ENCODE assay signal across 1 cellular context in the genomic region with DNA sequence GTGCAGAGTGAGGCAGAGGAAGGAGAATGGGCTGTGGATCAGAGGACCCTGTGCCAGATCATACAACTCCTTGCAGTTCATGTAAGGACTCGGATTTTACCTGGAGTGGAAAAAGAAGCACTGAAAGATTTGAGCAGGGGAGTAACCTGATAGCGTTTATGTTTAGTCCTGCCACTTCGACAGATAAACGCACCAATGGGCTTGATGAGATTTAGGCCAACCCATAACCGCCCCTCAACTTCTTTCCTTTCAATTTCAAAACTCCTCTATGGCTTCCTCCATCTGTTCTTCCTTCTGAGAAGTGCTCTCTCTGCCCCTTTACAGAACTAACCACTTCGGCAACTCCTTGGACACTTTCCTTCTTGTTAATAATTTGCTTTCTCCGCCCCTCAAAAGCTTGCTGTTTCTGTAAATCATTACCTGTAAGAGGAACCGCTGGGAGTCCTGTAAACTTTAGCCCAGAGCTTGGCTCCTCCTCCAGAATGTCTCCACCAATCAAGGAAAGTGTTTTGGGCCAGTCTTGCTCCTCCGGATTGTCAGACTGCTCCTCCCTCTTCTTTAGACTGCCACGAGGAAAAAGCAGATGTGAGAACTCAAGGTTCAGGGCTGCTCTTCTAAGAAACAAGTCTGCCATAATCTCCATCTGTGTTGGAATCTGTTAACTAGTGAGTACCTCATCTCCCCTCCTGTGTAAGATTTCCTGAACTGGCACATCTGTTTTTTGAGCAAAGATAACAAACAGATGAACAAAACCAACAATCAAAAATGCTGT.
TF ChIP-seq lines count a peak whose summit lies in the region.

A gene with protein sequence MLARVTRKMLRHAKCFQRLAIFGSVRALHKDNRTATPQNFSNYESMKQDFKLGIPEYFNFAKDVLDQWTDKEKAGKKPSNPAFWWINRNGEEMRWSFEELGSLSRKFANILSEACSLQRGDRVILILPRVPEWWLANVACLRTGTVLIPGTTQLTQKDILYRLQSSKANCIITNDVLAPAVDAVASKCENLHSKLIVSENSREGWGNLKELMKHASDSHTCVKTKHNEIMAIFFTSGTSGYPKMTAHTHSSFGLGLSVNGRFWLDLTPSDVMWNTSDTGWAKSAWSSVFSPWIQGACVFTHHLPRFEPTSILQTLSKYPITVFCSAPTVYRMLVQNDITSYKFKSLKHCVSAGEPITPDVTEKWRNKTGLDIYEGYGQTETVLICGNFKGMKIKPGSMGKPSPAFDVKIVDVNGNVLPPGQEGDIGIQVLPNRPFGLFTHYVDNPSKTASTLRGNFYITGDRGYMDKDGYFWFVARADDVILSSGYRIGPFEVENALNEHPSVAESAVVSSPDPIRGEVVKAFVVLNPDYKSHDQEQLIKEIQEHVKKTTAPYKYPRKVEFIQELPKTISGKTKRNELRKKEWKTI (plus strand): TSS at position 554 of the 772 bp plus-strand sequence. CDS start 6,021 bp downstream, outside the sequence.

TF ChIP-seq in K562, 482 proteins besides CTCF, POLR2A, EP300 and RAD21 (continued from another document and continues in another):
- TF ChIP-seq, protein P1, sequence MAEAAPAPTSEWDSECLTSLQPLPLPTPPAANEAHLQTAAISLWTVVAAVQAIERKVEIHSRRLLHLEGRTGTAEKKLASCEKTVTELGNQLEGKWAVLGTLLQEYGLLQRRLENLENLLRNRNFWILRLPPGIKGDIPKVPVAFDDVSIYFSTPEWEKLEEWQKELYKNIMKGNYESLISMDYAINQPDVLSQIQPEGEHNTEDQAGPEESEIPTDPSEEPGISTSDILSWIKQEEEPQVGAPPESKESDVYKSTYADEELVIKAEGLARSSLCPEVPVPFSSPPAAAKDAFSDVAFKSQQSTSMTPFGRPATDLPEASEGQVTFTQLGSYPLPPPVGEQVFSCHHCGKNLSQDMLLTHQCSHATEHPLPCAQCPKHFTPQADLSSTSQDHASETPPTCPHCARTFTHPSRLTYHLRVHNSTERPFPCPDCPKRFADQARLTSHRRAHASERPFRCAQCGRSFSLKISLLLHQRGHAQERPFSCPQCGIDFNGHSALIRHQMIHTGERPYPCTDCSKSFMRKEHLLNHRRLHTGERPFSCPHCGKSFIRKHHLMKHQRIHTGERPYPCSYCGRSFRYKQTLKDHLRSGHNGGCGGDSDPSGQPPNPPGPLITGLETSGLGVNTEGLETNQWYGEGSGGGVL (CRISPR knock-in tag; IDR thresholded peaks at IDR 0.05), result no peak
- TF ChIP-seq BRD9 (IDR thresholded peaks at IDR 0.05; ENCODE audit: low read depth, partially characterized antibody) (no peak), ZNF408 (CRISPR knock-in tag; IDR thresholded peaks at IDR 0.05; ENCODE audit: low read depth) (no peak), MAFK (IDR thresholded peaks at IDR 0.05; ENCODE audit: low read length) (no peak), TSC22D4 (tag; IDR thresholded peaks at IDR 0.05) (no peak), HNRNPUL1 (IDR thresholded peaks at IDR 0.05; ENCODE audit: low read length) (no peak), KDM4B (IDR thresholded peaks at IDR 0.05; ENCODE audit: borderline replicate concordance in 2 of 2, low read depth in 1 of 2) (no peak), FUS (optimal IDR thresholded peaks at IDR 0.05; ENCODE audit: low read depth, low read length) (no peak), HDAC3 (IDR thresholded peaks at IDR 0.05; ENCODE audit: borderline replicate concordance, partially characterized antibody) (no peak), ZNF766 (CRISPR knock-in tag; conservative IDR thresholded peaks at IDR 0.05) (peak; percentile 85; the same call in 1 of the 2 replicates), SRSF9 (IDR thresholded peaks at IDR 0.05; ENCODE audit: borderline replicate concordance, low read depth, low read length) (no peak), RBBP5 (IDR thresholded peaks at IDR 0.05; ENCODE audit: borderline replicate concordance, insufficient read depth, low read length, poor library complexity, severe bottlenecking) (no peak), JUNB (CRISPR knock-in tag; conservative IDR thresholded peaks at IDR 0.05) (no peak), MCM3 (IDR thresholded peaks at IDR 0.05) (no peak), EWSR1 (IDR thresholded peaks at IDR 0.05; ENCODE audit: borderline replicate concordance, low read depth, partially characterized antibody) (no peak), CBX2 (IDR thresholded peaks at IDR 0.05; ENCODE audit: insufficient read depth, low read length, poor library complexity, severe bottlenecking) (no peak), WHSC1 (IDR thresholded peaks at IDR 0.05; ENCODE audit: low read length) (no peak), KDM1A (IDR thresholded peaks at IDR 0.05) (no peak), ZNF76 (CRISPR knock-in tag; IDR thresholded peaks at IDR 0.05; ENCODE audit: borderline replicate concordance) (no peak), CBFA2T3 (IDR thresholded peaks at IDR 0.05) (peak; percentile 48; the same call in 1 of the 2 replicates), HDAC6 (IDR thresholded peaks at IDR 0.05; ENCODE audit: low read depth, low read length) (no peak), KDM5B (IDR thresholded peaks at IDR 0.05; ENCODE audit: insufficient replicate concordance, low read depth, low read length) (no peak), RBM15 (IDR thresholded peaks at IDR 0.05; ENCODE audit: insufficient read depth, low read length) (no peak), CEBPB (tag; IDR thresholded peaks at IDR 0.05) (no peak), ZNF57 (CRISPR knock-in tag; IDR thresholded peaks at IDR 0.05) (no peak), PURB (CRISPR knock-in tag; IDR thresholded peaks at IDR 0.05; ENCODE audit: low read depth) (no peak), SMAD4 (CRISPR knock-in tag; conservative IDR thresholded peaks at IDR 0.05) (peak; percentile 58; the same call in 1 of the 2 replicates), ZNF699 (CRISPR knock-in tag; IDR thresholded peaks at IDR 0.05; ENCODE audit: insufficient replicate concordance) (no peak), BCL6 (CRISPR knock-in tag; IDR thresholded peaks at IDR 0.05) (no peak), PML (IDR thresholded peaks at IDR 0.05; ENCODE audit: low read length) (no peak), CREBBP (IDR thresholded peaks at IDR 0.05; ENCODE audit: low read depth, low read length) (no peak), PCBP1 (IDR thresholded peaks at IDR 0.05; ENCODE audit: low read depth, low read length, poor library complexity, severe bottlenecking) (no peak), ZNF644 (tag; IDR thresholded peaks at IDR 0.05; ENCODE audit: low read depth) (peak; percentile 55; the same call in 1 of the 2 replicates), KAT8 (IDR thresholded peaks at IDR 0.05; ENCODE audit: low read depth) (no peak), GATA2 (CRISPR knock-in tag; IDR thresholded peaks at IDR 0.05) (0 out of 2 replicates have a peak, but pooled peaks have one; percentile 38), ZNF507 (tag; conservative IDR thresholded peaks at IDR 0.05) (no peak), SREBF1 (IDR thresholded peaks at IDR 0.05; ENCODE audit: borderline replicate concordance, low read depth, low read length) (no peak), GTF2E2 (tag; IDR thresholded peaks at IDR 0.05) (peak; percentile 87; the same call in 1 of the 2 replicates), SP1 (CRISPR knock-in tag; IDR thresholded peaks at IDR 0.05) (peak; percentile 58; the same call in 1 of the 2 replicates), PHB (CRISPR knock-in tag; IDR thresholded peaks at IDR 0.05) (no peak), YY1 (IDR thresholded peaks at IDR 0.05; ENCODE audit: borderline replicate concordance in 1 of 3, control insufficient read depth in 1 of 3, extremely low read depth in 1 of 3, insufficient read depth in 3 of 3, insufficient read length in 1 of 3, insufficient replicate concordance in 2 of 3, low read depth in 1 of 3, low read length in 2 of 3) (no peak), KLF13 (tag; IDR thresholded peaks at IDR 0.05; ENCODE audit: borderline replicate concordance, low read depth) (no peak), CHD2 (IDR thresholded peaks at IDR 0.05; ENCODE audit: low read depth, low read length) (no peak), YBX1 (IDR thresholded peaks at IDR 0.05) (no peak), PRPF4 (IDR thresholded peaks at IDR 0.05; ENCODE audit: insufficient read depth, low read depth, low read length, poor library complexity, severe bottlenecking) (no peak), EP400 (IDR thresholded peaks at IDR 0.05) (peak; percentile 73), ZNF316 (IDR thresholded peaks at IDR 0.05) (no peak)
- TF ChIP-seq, protein P2, sequence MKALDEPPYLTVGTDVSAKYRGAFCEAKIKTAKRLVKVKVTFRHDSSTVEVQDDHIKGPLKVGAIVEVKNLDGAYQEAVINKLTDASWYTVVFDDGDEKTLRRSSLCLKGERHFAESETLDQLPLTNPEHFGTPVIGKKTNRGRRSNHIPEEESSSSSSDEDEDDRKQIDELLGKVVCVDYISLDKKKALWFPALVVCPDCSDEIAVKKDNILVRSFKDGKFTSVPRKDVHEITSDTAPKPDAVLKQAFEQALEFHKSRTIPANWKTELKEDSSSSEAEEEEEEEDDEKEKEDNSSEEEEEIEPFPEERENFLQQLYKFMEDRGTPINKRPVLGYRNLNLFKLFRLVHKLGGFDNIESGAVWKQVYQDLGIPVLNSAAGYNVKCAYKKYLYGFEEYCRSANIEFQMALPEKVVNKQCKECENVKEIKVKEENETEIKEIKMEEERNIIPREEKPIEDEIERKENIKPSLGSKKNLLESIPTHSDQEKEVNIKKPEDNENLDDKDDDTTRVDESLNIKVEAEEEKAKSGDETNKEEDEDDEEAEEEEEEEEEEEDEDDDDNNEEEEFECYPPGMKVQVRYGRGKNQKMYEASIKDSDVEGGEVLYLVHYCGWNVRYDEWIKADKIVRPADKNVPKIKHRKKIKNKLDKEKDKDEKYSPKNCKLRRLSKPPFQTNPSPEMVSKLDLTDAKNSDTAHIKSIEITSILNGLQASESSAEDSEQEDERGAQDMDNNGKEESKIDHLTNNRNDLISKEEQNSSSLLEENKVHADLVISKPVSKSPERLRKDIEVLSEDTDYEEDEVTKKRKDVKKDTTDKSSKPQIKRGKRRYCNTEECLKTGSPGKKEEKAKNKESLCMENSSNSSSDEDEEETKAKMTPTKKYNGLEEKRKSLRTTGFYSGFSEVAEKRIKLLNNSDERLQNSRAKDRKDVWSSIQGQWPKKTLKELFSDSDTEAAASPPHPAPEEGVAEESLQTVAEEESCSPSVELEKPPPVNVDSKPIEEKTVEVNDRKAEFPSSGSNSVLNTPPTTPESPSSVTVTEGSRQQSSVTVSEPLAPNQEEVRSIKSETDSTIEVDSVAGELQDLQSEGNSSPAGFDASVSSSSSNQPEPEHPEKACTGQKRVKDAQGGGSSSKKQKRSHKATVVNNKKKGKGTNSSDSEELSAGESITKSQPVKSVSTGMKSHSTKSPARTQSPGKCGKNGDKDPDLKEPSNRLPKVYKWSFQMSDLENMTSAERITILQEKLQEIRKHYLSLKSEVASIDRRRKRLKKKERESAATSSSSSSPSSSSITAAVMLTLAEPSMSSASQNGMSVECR (CRISPR knock-in tag; IDR thresholded peaks at IDR 0.05), result no peak
- TF ChIP-seq, protein P3, sequence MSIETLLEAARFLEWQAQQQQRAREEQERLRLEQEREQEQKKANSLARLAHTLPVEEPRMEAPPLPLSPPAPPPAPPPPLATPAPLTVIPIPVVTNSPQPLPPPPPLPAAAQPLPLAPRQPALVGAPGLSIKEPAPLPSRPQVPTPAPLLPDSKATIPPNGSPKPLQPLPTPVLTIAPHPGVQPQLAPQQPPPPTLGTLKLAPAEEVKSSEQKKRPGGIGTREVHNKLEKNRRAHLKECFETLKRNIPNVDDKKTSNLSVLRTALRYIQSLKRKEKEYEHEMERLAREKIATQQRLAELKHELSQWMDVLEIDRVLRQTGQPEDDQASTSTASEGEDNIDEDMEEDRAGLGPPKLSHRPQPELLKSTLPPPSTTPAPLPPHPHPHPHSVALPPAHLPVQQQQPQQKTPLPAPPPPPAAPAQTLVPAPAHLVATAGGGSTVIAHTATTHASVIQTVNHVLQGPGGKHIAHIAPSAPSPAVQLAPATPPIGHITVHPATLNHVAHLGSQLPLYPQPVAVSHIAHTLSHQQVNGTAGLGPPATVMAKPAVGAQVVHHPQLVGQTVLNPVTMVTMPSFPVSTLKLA (conservative IDR thresholded peaks at IDR 0.05), result peak; percentile 81 to 90
- TF ChIP-seq, protein P4, sequence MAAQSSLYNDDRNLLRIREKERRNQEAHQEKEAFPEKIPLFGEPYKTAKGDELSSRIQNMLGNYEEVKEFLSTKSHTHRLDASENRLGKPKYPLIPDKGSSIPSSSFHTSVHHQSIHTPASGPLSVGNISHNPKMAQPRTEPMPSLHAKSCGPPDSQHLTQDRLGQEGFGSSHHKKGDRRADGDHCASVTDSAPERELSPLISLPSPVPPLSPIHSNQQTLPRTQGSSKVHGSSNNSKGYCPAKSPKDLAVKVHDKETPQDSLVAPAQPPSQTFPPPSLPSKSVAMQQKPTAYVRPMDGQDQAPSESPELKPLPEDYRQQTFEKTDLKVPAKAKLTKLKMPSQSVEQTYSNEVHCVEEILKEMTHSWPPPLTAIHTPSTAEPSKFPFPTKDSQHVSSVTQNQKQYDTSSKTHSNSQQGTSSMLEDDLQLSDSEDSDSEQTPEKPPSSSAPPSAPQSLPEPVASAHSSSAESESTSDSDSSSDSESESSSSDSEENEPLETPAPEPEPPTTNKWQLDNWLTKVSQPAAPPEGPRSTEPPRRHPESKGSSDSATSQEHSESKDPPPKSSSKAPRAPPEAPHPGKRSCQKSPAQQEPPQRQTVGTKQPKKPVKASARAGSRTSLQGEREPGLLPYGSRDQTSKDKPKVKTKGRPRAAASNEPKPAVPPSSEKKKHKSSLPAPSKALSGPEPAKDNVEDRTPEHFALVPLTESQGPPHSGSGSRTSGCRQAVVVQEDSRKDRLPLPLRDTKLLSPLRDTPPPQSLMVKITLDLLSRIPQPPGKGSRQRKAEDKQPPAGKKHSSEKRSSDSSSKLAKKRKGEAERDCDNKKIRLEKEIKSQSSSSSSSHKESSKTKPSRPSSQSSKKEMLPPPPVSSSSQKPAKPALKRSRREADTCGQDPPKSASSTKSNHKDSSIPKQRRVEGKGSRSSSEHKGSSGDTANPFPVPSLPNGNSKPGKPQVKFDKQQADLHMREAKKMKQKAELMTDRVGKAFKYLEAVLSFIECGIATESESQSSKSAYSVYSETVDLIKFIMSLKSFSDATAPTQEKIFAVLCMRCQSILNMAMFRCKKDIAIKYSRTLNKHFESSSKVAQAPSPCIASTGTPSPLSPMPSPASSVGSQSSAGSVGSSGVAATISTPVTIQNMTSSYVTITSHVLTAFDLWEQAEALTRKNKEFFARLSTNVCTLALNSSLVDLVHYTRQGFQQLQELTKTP (IDR thresholded peaks at IDR 0.05; ENCODE audit: low read depth in 1 of 2, partially characterized antibody in 2 of 2), result peak in 1 of 2 experiments; percentile 26
- TF ChIP-seq, protein P5, sequence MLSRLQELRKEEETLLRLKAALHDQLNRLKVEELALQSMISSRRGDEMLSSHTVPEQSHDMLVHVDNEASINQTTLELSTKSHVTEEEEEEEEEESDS (CRISPR knock-in tag; IDR thresholded peaks at IDR 0.05), result no peak
